In the genomic region with DNA sequence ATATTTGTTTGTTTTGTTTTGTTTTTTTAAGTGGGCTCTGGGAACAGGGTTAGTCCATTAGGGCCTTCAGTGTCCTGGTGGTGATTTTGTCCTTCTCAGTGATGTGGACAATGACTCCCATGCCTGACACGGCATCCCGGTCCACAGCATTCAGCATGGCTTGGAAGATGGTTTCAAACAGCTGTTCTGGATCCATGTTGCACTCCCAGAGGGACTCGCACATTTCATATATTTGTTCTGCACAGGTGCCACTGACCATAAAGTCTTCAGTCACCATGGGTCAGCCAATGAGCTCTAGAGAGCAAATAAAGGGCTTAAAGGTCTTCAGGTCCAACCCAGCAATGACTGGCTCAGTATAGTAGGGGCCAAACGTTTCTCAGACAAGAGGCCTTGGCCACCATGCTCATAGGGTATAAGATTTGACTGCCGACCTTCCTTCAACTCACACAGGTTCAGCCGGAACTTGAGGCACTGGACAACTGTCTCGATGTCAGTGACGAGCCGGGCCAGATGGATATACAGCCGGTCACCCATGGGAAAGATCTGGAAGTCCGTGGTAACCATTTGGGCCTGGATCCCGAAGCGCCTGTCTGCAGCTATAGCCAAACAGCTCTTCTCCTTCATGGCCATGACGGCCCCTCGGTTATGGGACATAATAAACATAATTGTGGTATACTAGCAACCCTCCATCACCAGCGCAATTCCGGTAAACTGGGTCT, we compare ENCODE assay signal across 35 cellular contexts. TPM values are rescaled to one million over a fixed set of nuclear protein-coding genes. Genes with fewer than 3 reads are reported as not detected.
"Had no signal": no experiment of that assay in that cellular context is flagged by ENCODE, and none has a peak within 500 bp of the region (broad histone marks: within the 10 kb centered on the region; RNA-seq: fewer than 3 reads in every experiment).

No MANE protein-coding gene starts in this region.

- H3K36me3 Mint-ChIP-seq: activated naive CD4-positive, alpha-beta T cell treated with anti-CD3 and anti-CD28 coated beads, Interleukin-2, amount 10 ng/mL, durations not matched to agents 7 days and 5 days; brain; T-cell had no signal

- DNase-seq: activated B cell treated with CpG ODN at 0.5 μM for 24 hours; activated CD4-positive, alpha-beta memory T cell treated with anti-CD3 and anti-CD28 coated beads, Interleukin-2, amount 10 ng/mL, durations not matched to agents 7 days and 5 days; activated CD4-positive, alpha-beta T cell treated with anti-CD3 and anti-CD28 coated beads for 4 hours; activated CD4-positive, alpha-beta T cell treated with anti-CD3 and anti-CD28 coated beads, Interleukin-2, amount 10 ng/mL, durations not matched to agents 7 days and 5 days; activated CD4-positive, alpha-beta T cell treated with anti-CD3 and anti-CD28 coated beads, Interleukin-2, amount 50 U/mL, for 4 hours; activated CD8-positive, alpha-beta memory T cell treated with anti-CD3 and anti-CD28 coated beads, Interleukin-2, amount 50 U/mL, for 48 hours; activated gamma-delta T cell; activated naive CD4-positive, alpha-beta T cell; activated naive CD4-positive, alpha-beta T cell treated with anti-CD3 and anti-CD28 coated beads, Interleukin-2, amount 10 ng/mL, durations not matched to agents 7 days and 5 days; activated naive CD8-positive, alpha-beta T cell treated with anti-CD3 and anti-CD28 coated beads, Interleukin-2, amount 10 ng/mL, durations not matched to agents 7 days and 5 days; activated T-cell treated with anti-CD3 and anti-CD28 coated beads for 4 hours; activated T-cell treated with anti-CD3 and anti-CD28 coated beads, Interleukin-2, amount 50 U/mL, for 24 hours; activated T-cell treated with anti-CD3 and anti-CD28 coated beads, Interleukin-2, amount 50 U/mL, for 72 hours; dorsolateral prefrontal cortex; effector memory CD4-positive, alpha-beta T cell; erythroblast; foreskin keratinocyte; gastrocnemius medialis; glutamatergic neuron; heart left ventricle; T-cell; T-helper 17 cell; T1000; WERI-Rb-1 had no signal

- H3K27ac Mint-ChIP-seq: activated B cell treated with CpG ODN at 0.5 μM for 24 hours; activated CD4-positive, alpha-beta memory T cell treated with anti-CD3 and anti-CD28 coated beads, Interleukin-2, amount 10 ng/mL, durations not matched to agents 7 days and 5 days; activated CD4-positive, alpha-beta T cell treated with anti-CD3 and anti-CD28 coated beads, Interleukin-2, amount 10 ng/mL, durations not matched to agents 7 days and 5 days; activated naive CD4-positive, alpha-beta T cell treated with anti-CD3 and anti-CD28 coated beads, Interleukin-2, amount 10 ng/mL, durations not matched to agents 7 days and 5 days; activated naive CD4-positive, alpha-beta T cell treated with anti-CD3 and anti-CD28 coated beads, Interleukin-2, amount 50 U/mL, for 72 hours; activated naive CD8-positive, alpha-beta T cell treated with anti-CD3 and anti-CD28 coated beads, Interleukin-2, amount 10 ng/mL, durations not matched to agents 7 days and 5 days; activated T-cell treated with anti-CD3 and anti-CD28 coated beads, Interleukin-2, amount 50 U/mL, for 24 hours; activated T-cell treated with anti-CD3 and anti-CD28 coated beads, Interleukin-2, amount 50 U/mL, for 72 hours; brain; dendritic cell treated with granulocyte-macrophage colony-stimulating factor and Interleukin-4, amounts not matched to agents 40 ng/mL and 50 ng/mL, for 4 days; T-cell; T-helper 17 cell; T-helper 2 cell treated with Interferon-gamma antibody and Interleukin-4, amounts not matched to agents 5 μg/mL and 100 μg/mL, for 36 hours had no signal

- H3K4me1 Mint-ChIP-seq: brain; central memory CD8-positive, alpha-beta T cell had no signal

- H3K36me3 ChIP-seq: ascending aorta, breast epithelium, cardiac muscle cell, esophagus muscularis mucosa, gastrocnemius medialis, heart left ventricle, WERI-Rb-1 had no signal

- H3K4me1 ChIP-seq: ascending aorta, breast epithelium, foreskin keratinocyte had no signal

- H3K4me3 ChIP-seq: ascending aorta, breast epithelium, cardiac muscle cell, coronary artery, dorsolateral prefrontal cortex, esophagus muscularis mucosa, gastrocnemius medialis, heart left ventricle had no signal

- H3K27ac ChIP-seq: ascending aorta, breast epithelium, cardiac muscle cell, coronary artery, dorsolateral prefrontal cortex, esophagus muscularis mucosa, foreskin keratinocyte, gastrocnemius medialis, heart left ventricle, WERI-Rb-1 had no signal

- H3K27me3 ChIP-seq: ascending aorta, breast epithelium, dorsolateral prefrontal cortex, esophagus muscularis mucosa, foreskin keratinocyte, gastrocnemius medialis, heart left ventricle had no signal

- H3K27me3 Mint-ChIP-seq: activated B cell treated with CpG ODN at 0.5 μM for 24 hours, T-cell had no signal

- H3K4me3 Mint-ChIP-seq: activated B cell treated with CpG ODN at 0.5 μM for 24 hours; activated CD4-positive, alpha-beta memory T cell treated with anti-CD3 and anti-CD28 coated beads, Interleukin-2, amount 10 ng/mL, durations not matched to agents 7 days and 5 days; activated CD4-positive, alpha-beta T cell treated with anti-CD3 and anti-CD28 coated beads, Interleukin-2, amount 10 ng/mL, durations not matched to agents 7 days and 5 days; activated naive CD4-positive, alpha-beta T cell treated with anti-CD3 and anti-CD28 coated beads, Interleukin-2, amount 10 ng/mL, durations not matched to agents 7 days and 5 days; activated naive CD8-positive, alpha-beta T cell treated with anti-CD3 and anti-CD28 coated beads, Interleukin-2, amount 10 ng/mL, durations not matched to agents 7 days and 5 days; activated T-cell treated with anti-CD3 and anti-CD28 coated beads, Interleukin-2, amount 50 U/mL, for 24 hours; activated T-cell treated with anti-CD3 and anti-CD28 coated beads, Interleukin-2, amount 50 U/mL, for 72 hours; brain; central memory CD8-positive, alpha-beta T cell; dendritic cell treated with granulocyte-macrophage colony-stimulating factor and Interleukin-4, amounts not matched to agents 40 ng/mL and 50 ng/mL, for 4 days; T-cell; T-helper 17 cell; T-helper 2 cell treated with Interferon-gamma antibody and Interleukin-4, amounts not matched to agents 5 μg/mL and 100 μg/mL, for 36 hours had no signal

- H3K9me3 ChIP-seq: ascending aorta, breast epithelium, esophagus muscularis mucosa, gastrocnemius medialis, heart left ventricle had no signal

- H3K9me3 Mint-ChIP-seq: central memory CD8-positive, alpha-beta T cell; T-cell had no signal

RNA-seq across cellular contexts. Expression of gene OR10P1, which starts 18.0 kb away (rescaled TPM):
- total RNA-seq: activated B cell treated with CpG ODN at 0.5 μM for 24 hours; activated CD4-positive, alpha-beta memory T cell treated with anti-CD3 and anti-CD28 coated beads, Interleukin-2, amount 10 ng/mL, durations not matched to agents 7 days and 5 days; activated CD4-positive, alpha-beta T cell treated with anti-CD3 and anti-CD28 coated beads, Interleukin-2, amount 10 ng/mL, durations not matched to agents 7 days and 5 days; activated naive CD4-positive, alpha-beta T cell treated with anti-CD3 and anti-CD28 coated beads, Interleukin-2, amount 50 U/mL, for 72 hours; activated naive CD8-positive, alpha-beta T cell treated with anti-CD3 and anti-CD28 coated beads, Interleukin-2, amount 10 ng/mL, durations not matched to agents 7 days and 5 days; activated T-cell treated with anti-CD3 and anti-CD28 coated beads, Interleukin-2, amount 50 U/mL, for 72 hours; ascending aorta; breast epithelium; cardiac muscle cell; cerebellum; dorsolateral prefrontal cortex; esophagus muscularis mucosa; foreskin keratinocyte; gastrocnemius medialis; heart left ventricle; T-cell; T-helper 17 cell had no signal
- polyA plus RNA-seq: cardiac muscle cell, foreskin keratinocyte, heart left ventricle had no signal
